ENCODE assay signal across 9 cellular contexts in genomic region chr16:15811778-15812750, GRCh38. TPM values are rescaled to one million over a fixed set of nuclear protein-coding genes. Genes with fewer than 3 reads are reported as not detected.
A peak's percentile ranks its signal among the peaks of the same experiment; 100 is the strongest.
DNase-seq lines count a peak whose midpoint lies in the region; ATAC-seq and TF ChIP-seq lines count a peak whose summit lies in the region.
"Had no signal": no experiment of that assay in that cellular context is flagged by ENCODE, and none has a peak within 500 bp of the region (broad histone marks: within the 10 kb centered on the region; RNA-seq: fewer than 3 reads in every experiment).

No MANE protein-coding gene starts in this region.

- no peak for TF ChIP-seq EP300 in gastroesophageal sphincter (IDR thresholded peaks at IDR 0.05)

- peak overlapping the region; percentile 68 to 92 (median 86) for H3K27ac ChIP-seq in gastroesophageal sphincter

- H3K27me3 ChIP-seq in gastroesophageal sphincter: no peaks in the 10 kb centered on the region

- no peaks in the 10 kb centered on the region for H3K9me3 ChIP-seq in gastroesophageal sphincter

- peaks cover 16% of the 10 kb centered on the region for H3K9me3 Mint-ChIP-seq in activated naive CD4-positive, alpha-beta T cell treated with anti-CD3 and anti-CD28 coated beads, Interleukin-2, amount 10 ng/mL, durations not matched to agents 7 days and 5 days
- peaks cover 13% of the 10 kb centered on the region for H3K9me3 Mint-ChIP-seq in activated CD4-positive, alpha-beta T cell treated with anti-CD3 and anti-CD28 coated beads for 36 hours (ENCODE audit: low read depth)

- peaks cover 0 to 48% of the 10 kb centered on the region in 2 donors for H3K36me3 ChIP-seq in gastroesophageal sphincter

- H3K27me3 Mint-ChIP-seq in activated naive CD4-positive, alpha-beta T cell treated with anti-CD3 and anti-CD28 coated beads, Interleukin-2, amount 10 ng/mL, durations not matched to agents 7 days and 5 days: peaks cover 43% of the 10 kb centered on the region
- peaks cover 9% of the 10 kb centered on the region for H3K27me3 Mint-ChIP-seq in activated CD4-positive, alpha-beta T cell treated with anti-CD3 and anti-CD28 coated beads for 36 hours

- TF ChIP-seq POLR2A in gastroesophageal sphincter (IDR thresholded peaks at IDR 0.05): peak in 1 of 2 donors; percentile 9

- ATAC-seq in gastroesophageal sphincter: peak; percentile 66
- no peak for ATAC-seq in activated CD4-positive, alpha-beta T cell treated with anti-CD3 and anti-CD28 coated beads for 36 hours

- 14 to 20% methylated on average over 2 to 7 of the region's 13 CpGs for WGBS in gastroesophageal sphincter (ENCODE audit: low coverage in 1 of 2), 2 donors

- no peaks in the 10 kb centered on the region for H3K4me1 Mint-ChIP-seq in activated naive CD4-positive, alpha-beta T cell treated with anti-CD3 and anti-CD28 coated beads, Interleukin-2, amount 10 ng/mL, durations not matched to agents 7 days and 5 days
- no peaks in the 10 kb centered on the region for H3K4me1 Mint-ChIP-seq in activated CD4-positive, alpha-beta T cell treated with anti-CD3 and anti-CD28 coated beads for 36 hours
- H3K4me1 Mint-ChIP-seq: central memory CD8-positive, alpha-beta T cell had no signal

- H3K4me3 ChIP-seq in HFF-Myc (replicated peaks; ENCODE audit: low read depth, low read length) (no peak overlapping the region), gastroesophageal sphincter (peak overlapping the region; percentile 1 to 28)

- intact Hi-C loops in activated CD4-positive, alpha-beta T cell treated with anti-CD3 and anti-CD28 coated beads for 36 hours (cut with DNase I, micrococcal nuclease): no loop called here

- H3K27ac Mint-ChIP-seq in activated naive CD4-positive, alpha-beta T cell treated with anti-CD3 and anti-CD28 coated beads, Interleukin-2, amount 10 ng/mL, durations not matched to agents 7 days and 5 days: no peak overlapping the region
- no peak overlapping the region for H3K27ac Mint-ChIP-seq in activated CD4-positive, alpha-beta T cell treated with anti-CD3 and anti-CD28 coated beads for 36 hours

- POLR2A ChIA-PET in activated CD4-positive, alpha-beta T cell treated with anti-CD3 and anti-CD28 coated beads for 36 hours (lab: Charles Lee): no interaction called here

- no peak for TF ChIP-seq CTCF in HFF-Myc (IDR thresholded peaks at IDR 0.05; ENCODE audit: low read depth, low read length, missing control alignments)
- TF ChIP-seq CTCF in gastroesophageal sphincter (IDR thresholded peaks at IDR 0.05): peak in 2 of 4 experiments; percentile 30 to 35

- peaks cover 3% of the 10 kb centered on the region for H3K36me3 Mint-ChIP-seq in activated naive CD4-positive, alpha-beta T cell treated with anti-CD3 and anti-CD28 coated beads, Interleukin-2, amount 10 ng/mL, durations not matched to agents 7 days and 5 days
- H3K36me3 Mint-ChIP-seq in activated CD4-positive, alpha-beta T cell treated with anti-CD3 and anti-CD28 coated beads for 36 hours (ENCODE audit: low read depth): no peaks in the 10 kb centered on the region

- DNase-seq in HFF-Myc (ENCODE audit: extremely low read depth, low read depth) (peak; percentile 81), RPMI8226 (peak; percentile 51), smooth muscle cell of the brain vasculature (ENCODE audit: low read depth, low spot score) (peak; percentile 26), amniotic stem cell (lab: John Stamatoyannopoulos, UW) (no peak)
- no peak for DNase-seq in activated naive CD4-positive, alpha-beta T cell treated with anti-CD3 and anti-CD28 coated beads, Interleukin-2, amount 10 ng/mL, durations not matched to agents 7 days and 5 days
- DNase-seq in activated CD8-positive, alpha-beta memory T cell treated with anti-CD3 and anti-CD28 coated beads, Interleukin-2, amount 50 U/mL, for 48 hours: no peak
- DNase-seq in activated CD4-positive, alpha-beta T cell treated with anti-CD3 and anti-CD28 coated beads for 36 hours: no peak

- peaks cover 14 to 100% (median 26%) of the 10 kb centered on the region in 3 donors for H3K4me1 ChIP-seq in gastroesophageal sphincter

- H3K4me3 Mint-ChIP-seq in activated naive CD4-positive, alpha-beta T cell treated with anti-CD3 and anti-CD28 coated beads, Interleukin-2, amount 10 ng/mL, durations not matched to agents 7 days and 5 days: no peak overlapping the region
- no peak overlapping the region for H3K4me3 Mint-ChIP-seq in activated CD4-positive, alpha-beta T cell treated with anti-CD3 and anti-CD28 coated beads for 36 hours
- H3K4me3 Mint-ChIP-seq: central memory CD8-positive, alpha-beta T cell had no signal

- CTCF ChIA-PET in activated naive CD4-positive, alpha-beta T cell treated with anti-CD3 and anti-CD28 coated beads, Interleukin-2, amount 10 ng/mL, durations not matched to agents 7 days and 5 days (lab: Charles Lee): no interaction called here
- CTCF ChIA-PET in activated CD4-positive, alpha-beta T cell treated with anti-CD3 and anti-CD28 coated beads for 36 hours (lab: Charles Lee): interaction anchor here (0.6 to 0.7 kb wide), 2 partner anchors 51 to 125 kb away, joined by 3 read pairs; no protein-coding TSS in a partner anchor

RNA-seq across cellular contexts. Expression of gene MYH11, which starts 44.8 kb away (rescaled TPM):
- over 10,000 TPM in 3 of 4 donors, 1,000 to 10,000 TPM in 1; 7,231 to 23,237 (median 11,307) TPM for total RNA-seq in gastroesophageal sphincter
- total RNA-seq in activated CD4-positive, alpha-beta T cell treated with anti-CD3 and anti-CD28 coated beads for 36 hours: not detected

Comparison
In these comparisons a context has a peak if more than half of its experiments do, and no peak if none do; other contexts are left out.
1. DNase-seq: peak in HFF-Myc (single experiment), RPMI8226 (single experiment) and smooth muscle cell of the brain vasculature (single experiment); none in activated naive CD4-positive, alpha-beta T cell treated with anti-CD3 and anti-CD28 coated beads, Interleukin-2, amount 10 ng/mL, durations not matched to agents 7 days and 5 days (single experiment), activated CD8-positive, alpha-beta memory T cell treated with anti-CD3 and anti-CD28 coated beads, Interleukin-2, amount 50 U/mL, for 48 hours (single experiment), activated CD4-positive, alpha-beta T cell treated with anti-CD3 and anti-CD28 coated beads for 36 hours (single experiment) and amniotic stem cell (single experiment).
2. RNA of gene MYH11, which starts 44.8 kb away (total RNA-seq): 7,231 to 23,237 TPM in gastroesophageal sphincter; not detected in activated CD4-positive, alpha-beta T cell treated with anti-CD3 and anti-CD28 coated beads for 36 hours; every median in the first group is over 1,000 times any median in the second.